15 cellular contexts compared by ENCODE assay signal in the genomic region with DNA sequence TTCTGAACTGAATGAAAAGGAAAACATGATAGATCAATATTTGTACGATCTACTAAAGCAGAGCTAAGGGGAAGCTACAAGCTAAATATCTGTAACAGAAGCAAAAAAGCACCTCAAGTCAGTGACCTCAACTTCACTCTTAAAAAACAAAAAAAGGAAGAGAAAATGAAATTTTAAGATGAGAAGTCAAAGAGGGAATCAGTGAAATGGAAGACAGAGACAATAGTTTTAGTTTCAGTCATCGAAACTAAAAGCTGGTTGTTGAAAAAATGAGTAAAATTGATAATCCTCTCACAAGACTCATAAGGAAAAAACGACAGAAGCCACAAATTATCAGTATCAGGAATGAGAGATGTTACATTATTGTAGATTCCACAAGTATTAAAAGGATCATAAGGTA. TPM values are rescaled to one million over a fixed set of nuclear protein-coding genes. Genes with fewer than 3 reads are reported as not detected.
DNase-seq lines count a peak whose midpoint lies in the region; ATAC-seq and TF ChIP-seq lines count a peak whose summit lies in the region.
"Had no signal": no experiment of that assay in that cellular context is flagged by ENCODE, and none has a peak within 500 bp of the region (broad histone marks: within the 10 kb centered on the region; RNA-seq: fewer than 3 reads in every experiment).

No MANE protein-coding gene starts in this region.

- H3K27ac Mint-ChIP-seq in activated T-helper 17 cell treated with anti-CD3 and anti-CD28 coated beads, Interleukin-2, amount 50 U/mL, for 72 hours: peak overlapping the region; percentile 39
- H3K27ac Mint-ChIP-seq: activated T-helper 2 cell treated with anti-CD3 and anti-CD28 coated beads, Interferon-gamma antibody, Interleukin-2, Interleukin-4, amounts not matched to agents 10 μg/mL and 5 μg/mL and 100 μg/mL, durations not matched to agents 14 hours and 24 hours and 36 hours; GM23338 had no signal

- H3K4me1 Mint-ChIP-seq in activated T-helper 17 cell treated with anti-CD3 and anti-CD28 coated beads, Interleukin-2, amount 50 U/mL, for 72 hours: no peaks in the 10 kb centered on the region
- H3K4me1 Mint-ChIP-seq: GM23338 had no signal

- H3K9ac ChIP-seq in PC-3 (ENCODE audit: low read length): no peak overlapping the region

- no peaks in the 10 kb centered on the region for H3K79me2 ChIP-seq in PC-3 (ENCODE audit: low read length)

- DNase-seq in activated CD4-positive, CD25-positive, alpha-beta regulatory T cell (lab: John Stamatoyannopoulos, UW): no peak
- no peak for DNase-seq in right cardiac atrium
- no peak for DNase-seq in HPDE6-E6E7 (ENCODE audit: extremely low spot score)
- DNase-seq in PC-3: no peak
- DNase-seq: nucleus accumbens; stimulated activated CD4-positive, alpha-beta T cell treated with anti-CD3 and anti-CD28 coated beads, Interleukin-1b, Interleukin-23, amount 100 ng/mL, for 48 hours; T1000; testis had no signal

- H3K27ac ChIP-seq in right cardiac atrium (ENCODE audit: low read length): no peak overlapping the region
- no peak overlapping the region for H3K27ac ChIP-seq in PC-3 (ENCODE audit: low read length)
- H3K27ac ChIP-seq: testis had no signal

- intact Hi-C loops in right cardiac atrium (cut with DNase I): no loop called here
- intact Hi-C loops in PC-3 (cut with micrococcal nuclease): no loop called here

- no peaks in the 10 kb centered on the region for H3K9me3 Mint-ChIP-seq in activated T-helper 17 cell treated with anti-CD3 and anti-CD28 coated beads, Interleukin-2, amount 50 U/mL, for 72 hours
- H3K9me3 Mint-ChIP-seq: GM23338 had no signal

- H3K27me3 ChIP-seq in right cardiac atrium (ENCODE audit: control insufficient read depth, insufficient read depth) (no peaks in the 10 kb centered on the region), PC-3 (ENCODE audit: low read length) (peaks cover 10% of the 10 kb centered on the region; the same call in 1 of the 2 replicates)
- H3K27me3 ChIP-seq: testis had no signal

- ATAC-seq in activated CD4-positive, CD25-positive, alpha-beta regulatory T cell treated with anti-CD3 and anti-CD28 coated beads, Interleukin-2, amount 50 U/mL, for 24 hours: peak; percentile 56
- ATAC-seq in GM21447 (IDR thresholded peaks at IDR 0.05; ENCODE audit: unreplicated experiment) (peak; percentile 93), HG03066 (IDR thresholded peaks at IDR 0.05; ENCODE audit: low read depth, unreplicated experiment) (peak; percentile 92), right cardiac atrium (no peak), PC-3 (no peak)
- ATAC-seq in activated T-helper 17 cell treated with anti-CD3 and anti-CD28 coated beads, Interleukin-2, amount 50 U/mL, for 72 hours (replicated peaks): peak; percentile 88
- ATAC-seq: GM23338, left lobe of liver had no signal

- no peaks in the 10 kb centered on the region for H4K20me1 ChIP-seq in PC-3 (ENCODE audit: low read length)

- WGBS in right cardiac atrium: 70% methylated on average over 3 of the region's 3 CpGs

- no peaks in the 10 kb centered on the region for H3K36me3 Mint-ChIP-seq in activated T-helper 17 cell treated with anti-CD3 and anti-CD28 coated beads, Interleukin-2, amount 50 U/mL, for 72 hours (ENCODE audit: low read depth)

- H3K4me3 Mint-ChIP-seq in activated T-helper 17 cell treated with anti-CD3 and anti-CD28 coated beads, Interleukin-2, amount 50 U/mL, for 72 hours: peak overlapping the region; percentile 50
- H3K4me3 Mint-ChIP-seq: GM23338 had no signal

- no peaks in the 10 kb centered on the region for H3F3A ChIP-seq in PC-3 (ENCODE audit: low read length, unreplicated experiment)

- no peaks in the 10 kb centered on the region for H3K9me2 ChIP-seq in PC-3 (replicated peaks; ENCODE audit: low read length)

- no peaks in the 10 kb centered on the region for H3K36me3 ChIP-seq in PC-3 (ENCODE audit: low read depth, low read length)

- H3K4me3 ChIP-seq in right cardiac atrium (ENCODE audit: low read length) (no peak overlapping the region), PC-3 (ENCODE audit: low read length) (no peak overlapping the region)
- H3K4me3 ChIP-seq: GM23338, testis had no signal

- no peak for TF ChIP-seq CTCF in PC-3 (conservative IDR thresholded peaks at IDR 0.05; ENCODE audit: low read depth, low read length)

- H3K4me1 ChIP-seq in right cardiac atrium (ENCODE audit: control insufficient read depth, insufficient read depth, low read length) (no peaks in the 10 kb centered on the region), PC-3 (ENCODE audit: insufficient read depth, low read length) (no peaks in the 10 kb centered on the region)
- H3K4me1 ChIP-seq: testis had no signal

- POLR2A ChIA-PET in PC-3 (lab: Charles Lee; ENCODE audit: unreplicated experiment): no interaction called here

- no peak overlapping the region for H2AFZ ChIP-seq in PC-3 (ENCODE audit: low read length)
- H2AFZ ChIP-seq: GM23338 had no signal

- no peaks in the 10 kb centered on the region for H3K9me3 ChIP-seq in right cardiac atrium (ENCODE audit: control insufficient read depth, low read length)
- H3K9me3 ChIP-seq in PC-3 (ENCODE audit: low read length): no peaks in the 10 kb centered on the region
- H3K9me3 ChIP-seq: testis had no signal

- H3K4me2 ChIP-seq in PC-3 (ENCODE audit: low read length): no peak overlapping the region
- H3K4me2 ChIP-seq: GM23338 had no signal

- CTCF ChIA-PET in PC-3 (lab: Charles Lee): no interaction called here

- H3K27me3 Mint-ChIP-seq in activated T-helper 17 cell treated with anti-CD3 and anti-CD28 coated beads, Interleukin-2, amount 50 U/mL, for 72 hours: peaks cover 13% of the 10 kb centered on the region

- BruUV-seq in PC-3 (replicated peaks; lab: Mats Ljungman, UMichigan): no TSS peak

RNA-seq across cellular contexts. Expression of gene SLC2A13, which starts 11.9 kb away (rescaled TPM):
- total RNA-seq in activated T-helper 17 cell treated with anti-CD3 and anti-CD28 coated beads, Interleukin-2, amount 50 U/mL, for 72 hours: 1 to 10 TPM; 3.3 to 6.0 TPM
- total RNA-seq in right cardiac atrium (10 to 100 TPM in 1 of 4 donors, 1 to 10 TPM in 3; 6.7 to 15.5 (median 7.4) TPM), PC-3 (2014; rRNA removed) (3.2 and 3.4 TPM in 2 replicates)
- 2.8 TPM for polyA plus RNA-seq in right cardiac atrium

Comparison
In these comparisons a context has a peak if more than half of its experiments do, and no peak if none do; other contexts are left out.
1. ATAC-seq: peak in activated CD4-positive, CD25-positive, alpha-beta regulatory T cell treated with anti-CD3 and anti-CD28 coated beads, Interleukin-2, amount 50 U/mL, for 24 hours (2 of 2), GM21447 (single experiment), HG03066 (single experiment) and activated T-helper 17 cell treated with anti-CD3 and anti-CD28 coated beads, Interleukin-2, amount 50 U/mL, for 72 hours (single experiment); none in right cardiac atrium (0 of 2) and PC-3 (single experiment).